Comparison of ENCODE assay signal across 1 cellular context in the genomic region with DNA sequence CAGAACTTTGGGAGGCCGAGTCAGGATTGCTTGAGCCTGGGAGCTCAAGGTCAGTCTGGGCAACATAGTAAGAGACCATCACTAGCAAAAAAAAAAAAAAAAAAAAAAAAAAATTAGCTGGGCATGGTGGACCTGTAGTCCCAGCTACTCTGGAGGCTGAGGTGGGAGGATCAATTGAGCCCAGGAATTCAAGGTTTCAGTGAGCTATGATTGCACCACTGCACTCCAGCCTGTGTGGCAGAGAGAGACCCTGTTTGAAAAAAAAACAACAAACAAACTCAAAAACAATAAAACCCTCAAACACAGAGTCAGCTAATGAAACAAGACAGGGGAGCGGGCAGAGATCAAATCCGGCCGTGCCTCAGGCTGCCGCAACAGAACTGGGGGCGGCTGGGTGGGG.
A peak's percentile ranks its signal among the peaks of the same experiment; 100 is the strongest.
TF ChIP-seq lines count a peak whose summit lies in the region.

No MANE protein-coding gene starts in this region.

TF ChIP-seq in HepG2, 621 proteins besides CTCF, POLR2A, EP300 and RAD21 (continued from another document):
- TF ChIP-seq ZNF331 (CRISPR knock-in tag; IDR thresholded peaks at IDR 0.05) (0 out of 2 replicates have a peak, but pooled peaks have one; percentile 18), ZNF3 (CRISPR knock-in tag; IDR thresholded peaks at IDR 0.05) (0 out of 2 replicates have a peak, but pooled peaks have one; percentile 21), ZNF678 (CRISPR knock-in tag; IDR thresholded peaks at IDR 0.05) (no peak), PHF21A (CRISPR knock-in tag; IDR thresholded peaks at IDR 0.05) (no peak), TEAD3 (CRISPR knock-in tag; optimal IDR thresholded peaks at IDR 0.05; ENCODE audit: borderline replicate concordance) (peak; percentile 67), CEBPG (CRISPR knock-in tag; IDR thresholded peaks at IDR 0.05) (peak; percentile 20; the same call in 1 of the 2 replicates)
- TF ChIP-seq, protein P1, sequence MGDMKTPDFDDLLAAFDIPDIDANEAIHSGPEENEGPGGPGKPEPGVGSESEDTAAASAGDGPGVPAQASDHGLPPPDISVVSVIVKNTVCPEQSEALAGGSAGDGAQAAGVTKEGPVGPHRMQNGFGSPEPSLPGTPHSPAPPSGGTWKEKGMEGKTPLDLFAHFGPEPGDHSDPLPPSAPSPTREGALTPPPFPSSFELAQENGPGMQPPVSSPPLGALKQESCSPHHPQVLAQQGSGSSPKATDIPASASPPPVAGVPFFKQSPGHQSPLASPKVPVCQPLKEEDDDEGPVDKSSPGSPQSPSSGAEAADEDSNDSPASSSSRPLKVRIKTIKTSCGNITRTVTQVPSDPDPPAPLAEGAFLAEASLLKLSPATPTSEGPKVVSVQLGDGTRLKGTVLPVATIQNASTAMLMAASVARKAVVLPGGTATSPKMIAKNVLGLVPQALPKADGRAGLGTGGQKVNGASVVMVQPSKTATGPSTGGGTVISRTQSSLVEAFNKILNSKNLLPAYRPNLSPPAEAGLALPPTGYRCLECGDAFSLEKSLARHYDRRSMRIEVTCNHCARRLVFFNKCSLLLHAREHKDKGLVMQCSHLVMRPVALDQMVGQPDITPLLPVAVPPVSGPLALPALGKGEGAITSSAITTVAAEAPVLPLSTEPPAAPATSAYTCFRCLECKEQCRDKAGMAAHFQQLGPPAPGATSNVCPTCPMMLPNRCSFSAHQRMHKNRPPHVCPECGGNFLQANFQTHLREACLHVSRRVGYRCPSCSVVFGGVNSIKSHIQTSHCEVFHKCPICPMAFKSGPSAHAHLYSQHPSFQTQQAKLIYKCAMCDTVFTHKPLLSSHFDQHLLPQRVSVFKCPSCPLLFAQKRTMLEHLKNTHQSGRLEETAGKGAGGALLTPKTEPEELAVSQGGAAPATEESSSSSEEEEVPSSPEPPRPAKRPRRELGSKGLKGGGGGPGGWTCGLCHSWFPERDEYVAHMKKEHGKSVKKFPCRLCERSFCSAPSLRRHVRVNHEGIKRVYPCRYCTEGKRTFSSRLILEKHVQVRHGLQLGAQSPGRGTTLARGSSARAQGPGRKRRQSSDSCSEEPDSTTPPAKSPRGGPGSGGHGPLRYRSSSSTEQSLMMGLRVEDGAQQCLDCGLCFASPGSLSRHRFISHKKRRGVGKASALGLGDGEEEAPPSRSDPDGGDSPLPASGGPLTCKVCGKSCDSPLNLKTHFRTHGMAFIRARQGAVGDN (CRISPR knock-in tag; IDR thresholded peaks at IDR 0.05) = peak; percentile 23; the same call in 1 of the 2 replicates
- TF ChIP-seq, protein P2, sequence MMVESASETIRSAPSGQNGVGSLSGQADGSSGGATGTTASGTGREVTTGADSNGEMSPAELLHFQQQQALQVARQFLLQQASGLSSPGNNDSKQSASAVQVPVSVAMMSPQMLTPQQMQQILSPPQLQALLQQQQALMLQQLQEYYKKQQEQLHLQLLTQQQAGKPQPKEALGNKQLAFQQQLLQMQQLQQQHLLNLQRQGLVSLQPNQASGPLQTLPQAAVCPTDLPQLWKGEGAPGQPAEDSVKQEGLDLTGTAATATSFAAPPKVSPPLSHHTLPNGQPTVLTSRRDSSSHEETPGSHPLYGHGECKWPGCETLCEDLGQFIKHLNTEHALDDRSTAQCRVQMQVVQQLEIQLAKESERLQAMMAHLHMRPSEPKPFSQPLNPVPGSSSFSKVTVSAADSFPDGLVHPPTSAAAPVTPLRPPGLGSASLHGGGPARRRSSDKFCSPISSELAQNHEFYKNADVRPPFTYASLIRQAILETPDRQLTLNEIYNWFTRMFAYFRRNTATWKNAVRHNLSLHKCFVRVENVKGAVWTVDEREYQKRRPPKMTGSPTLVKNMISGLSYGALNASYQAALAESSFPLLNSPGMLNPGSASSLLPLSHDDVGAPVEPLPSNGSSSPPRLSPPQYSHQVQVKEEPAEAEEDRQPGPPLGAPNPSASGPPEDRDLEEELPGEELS (CRISPR knock-in tag; IDR thresholded peaks at IDR 0.05) = peak; percentile 28; the same call in 1 of the 2 replicates
